Comparison of ENCODE assay signal across 7 cellular contexts in genomic region chr20:45585981-45586380, GRCh38. TPM values are rescaled to one million over a fixed set of nuclear protein-coding genes. Genes with fewer than 3 reads are reported as not detected.
"Had no signal": no experiment of that assay in that cellular context is flagged by ENCODE, and none has a peak within 500 bp of the region (broad histone marks: within the 10 kb centered on the region; RNA-seq: fewer than 3 reads in every experiment).

No MANE protein-coding gene starts in this region.

RNA-seq across cellular contexts. Expression of gene WFDC8, which starts 6.9 kb away (rescaled TPM):
- total RNA-seq: K562, OCI-LY7, PC-9, Peyer's patch, Right ventricle myocardium superior, SJSA1 had no signal
- polyA plus RNA-seq: IgD-negative memory B cell, K562 had no signal

RNA-seq across cellular contexts. Expression of gene EPPIN, which starts 38.8 kb away (rescaled TPM):
- total RNA-seq: K562, OCI-LY7, PC-9, Peyer's patch, Right ventricle myocardium superior, SJSA1 had no signal
- polyA plus RNA-seq: IgD-negative memory B cell, K562 had no signal

RNA-seq across cellular contexts. Expression of gene WFDC10A, which starts 43.6 kb away (rescaled TPM):
- total RNA-seq: K562, OCI-LY7, PC-9, Peyer's patch, Right ventricle myocardium superior, SJSA1 had no signal
- polyA plus RNA-seq: IgD-negative memory B cell, K562 had no signal

RNA-seq across cellular contexts. Expression of gene WFDC9, which starts 45.1 kb away (rescaled TPM):
- total RNA-seq: K562, OCI-LY7, PC-9, Peyer's patch, Right ventricle myocardium superior, SJSA1 had no signal
- polyA plus RNA-seq: IgD-negative memory B cell, K562 had no signal

RNA-seq across cellular contexts. Expression of gene WFDC6, which starts 46.7 kb away (rescaled TPM):
- total RNA-seq: K562, OCI-LY7, PC-9, Peyer's patch, Right ventricle myocardium superior, SJSA1 had no signal
- polyA plus RNA-seq: IgD-negative memory B cell, K562 had no signal
